ENCODE assay signal across 1 cellular context in the genomic region with DNA sequence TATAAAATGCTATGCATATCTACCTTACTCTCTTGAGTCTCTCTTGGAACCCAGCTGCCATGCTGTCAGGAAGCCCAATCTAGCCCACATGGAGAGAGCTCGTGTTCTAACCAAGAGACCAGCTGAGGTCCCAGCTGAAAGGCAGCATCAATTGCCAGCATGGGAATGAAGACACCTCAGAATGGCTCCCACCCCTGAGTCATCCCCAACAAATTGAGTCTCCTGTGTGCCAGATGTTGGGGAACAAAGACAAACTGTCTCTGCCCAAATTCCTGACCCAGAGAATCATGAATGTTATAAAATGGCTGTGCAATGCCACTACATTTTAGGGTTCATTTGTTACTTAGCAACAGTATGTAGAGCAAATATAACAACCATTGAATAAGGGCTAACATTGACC.
TF ChIP-seq lines count a peak whose summit lies in the region.

No MANE protein-coding gene starts in this region.

TF ChIP-seq in IMR-90, 13 proteins besides CTCF, POLR2A, EP300 and RAD21 (continued from another document):
- TF ChIP-seq, protein P1, sequence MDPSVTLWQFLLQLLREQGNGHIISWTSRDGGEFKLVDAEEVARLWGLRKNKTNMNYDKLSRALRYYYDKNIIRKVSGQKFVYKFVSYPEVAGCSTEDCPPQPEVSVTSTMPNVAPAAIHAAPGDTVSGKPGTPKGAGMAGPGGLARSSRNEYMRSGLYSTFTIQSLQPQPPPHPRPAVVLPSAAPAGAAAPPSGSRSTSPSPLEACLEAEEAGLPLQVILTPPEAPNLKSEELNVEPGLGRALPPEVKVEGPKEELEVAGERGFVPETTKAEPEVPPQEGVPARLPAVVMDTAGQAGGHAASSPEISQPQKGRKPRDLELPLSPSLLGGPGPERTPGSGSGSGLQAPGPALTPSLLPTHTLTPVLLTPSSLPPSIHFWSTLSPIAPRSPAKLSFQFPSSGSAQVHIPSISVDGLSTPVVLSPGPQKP (IDR thresholded peaks at IDR 0.05; ENCODE audit: borderline replicate concordance, low read depth, low read length) = no peak
